ENCODE assay signal across 8 cellular contexts in the genomic region with DNA sequence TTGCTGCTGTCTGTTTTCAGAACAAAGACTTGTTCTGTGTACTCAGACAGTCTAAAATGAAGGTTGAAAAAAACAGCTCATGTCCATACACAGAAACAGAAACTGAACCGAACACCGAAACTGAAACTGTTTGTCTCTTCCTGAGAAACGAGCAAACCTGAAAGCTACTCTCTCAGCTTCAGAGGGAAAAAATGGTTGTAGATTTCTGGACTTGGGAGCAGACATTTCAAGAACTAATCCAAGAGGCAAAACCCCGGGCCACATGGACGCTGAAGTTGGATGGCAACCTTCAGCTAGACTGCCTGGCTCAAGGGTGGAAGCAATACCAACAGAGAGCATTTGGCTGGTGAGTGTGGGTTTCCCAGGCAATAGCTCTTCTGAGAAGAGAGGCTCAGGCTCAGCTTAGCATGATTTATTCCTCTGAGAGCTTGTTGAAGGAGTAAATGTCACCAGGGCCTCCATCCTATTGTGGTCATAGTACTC. TPM values are rescaled to one million over a fixed set of nuclear protein-coding genes. Genes with fewer than 3 reads are reported as not detected.
A peak's percentile ranks its signal among the peaks of the same experiment; 100 is the strongest.
DNase-seq lines count a peak whose midpoint lies in the region; ATAC-seq, FAIRE-seq and TF ChIP-seq lines count a peak whose summit lies in the region.

A gene with protein sequence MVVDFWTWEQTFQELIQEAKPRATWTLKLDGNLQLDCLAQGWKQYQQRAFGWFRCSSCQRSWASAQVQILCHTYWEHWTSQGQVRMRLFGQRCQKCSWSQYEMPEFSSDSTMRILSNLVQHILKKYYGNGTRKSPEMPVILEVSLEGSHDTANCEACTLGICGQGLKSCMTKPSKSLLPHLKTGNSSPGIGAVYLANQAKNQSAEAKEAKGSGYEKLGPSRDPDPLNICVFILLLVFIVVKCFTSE (plus strand): TSS at position 135 of the 483 bp plus-strand sequence. CDS start 57 bp downstream, at position 192.

- no peak for TF ChIP-seq CTCF in GM12878 (IDR thresholded peaks at IDR 0.05 in 2 of 3, conservative IDR thresholded peaks at IDR 0.05 in 1 of 3; ENCODE audit: control insufficient read depth in 2 of 3, extremely low read depth in 1 of 3, insufficient read depth in 1 of 3, low read depth in 3 of 3, low read length in 3 of 3)

- H2AFZ ChIP-seq in GM12878 (ENCODE audit: control insufficient read depth, low read depth, low read length), result peak within 1 kb of the TSS; percentile 99

- RAD21 ChIA-PET in GM12878 (lab: Charles Lee; ENCODE audit: unreplicated experiment), result interaction anchor here (0.6 to 2.2 kb wide), 5 partner anchors 9 to 808 kb away, joined by 3 to 6 read pairs (median 4); no protein-coding TSS in a partner anchor

- intact Hi-C loops in GM12878 (cut with micrococcal nuclease; ENCODE audit: unreplicated experiment), result no loop called here

- H3K9ac ChIP-seq in GM12878 (ENCODE audit: control insufficient read depth, insufficient read depth, low read length), result peak within 1 kb of the TSS; percentile 94

- no peaks in the 10 kb centered on the region for H3K9me3 ChIP-seq in SJSA1 (replicated peaks)
- H3K9me3 ChIP-seq in GM12878 (replicated peaks; ENCODE audit: control insufficient read depth, insufficient read depth, low read length), result no peaks in the 10 kb centered on the region; the same call in 2 of the 3 replicates

- POLR2A ChIA-PET in GM12878 (lab: Charles Lee), result interaction anchor here (0.6 to 1.6 kb wide), 3 partner anchors 12 to 585 kb away, joined by 3 to 6 read pairs (median 3); a partner anchor contains a TSS

- peak; percentile 94 for ATAC-seq in GM18868 (IDR thresholded peaks at IDR 0.05; ENCODE audit: unreplicated experiment)
- peak; percentile 94 for ATAC-seq in HG03064 (IDR thresholded peaks at IDR 0.05; ENCODE audit: low read depth, unreplicated experiment)
- peak; percentile 92 for ATAC-seq in GM12878

- peak within 1 kb of the TSS; percentile 32 for H3K4me3 ChIP-seq in SJSA1
- peak within 1 kb of the TSS; percentile 84 for H3K4me3 ChIP-seq in GM12878

- DNase-seq in AG08395 (ENCODE audit: low spot score) (peak; percentile 46), SJSA1 (ENCODE audit: low read depth in 1 of 2, low spot score in 2 of 2) (peak in 1 of 2 experiments; percentile 65), GM12878 (ENCODE audit: low read depth, low spot score) (peak; percentile 82), kidney tubule cell (ENCODE audit: low spot score) (peak; percentile 71), HTR-8/SVneo (ENCODE audit: insufficient read length, low spot score) (no peak)
- DNase-seq in stimulated activated CD4-positive, alpha-beta T cell treated with anti-CD3 and anti-CD28 coated beads, TNF-alpha, amount 100 ng/mL, for 48 hours (ENCODE audit: low read depth in 3 of 3), result peak; percentile 7 to 34 (median 12)

- H3K4me2 ChIP-seq in GM12878 (ENCODE audit: control insufficient read depth, insufficient read depth), result peak within 1 kb of the TSS; percentile 96

- H3K27me3 ChIP-seq in SJSA1 (replicated peaks), result no peaks in the 10 kb centered on the region
- no peaks in the 10 kb centered on the region for H3K27me3 ChIP-seq in GM12878 (replicated peaks in 1 of 2; ENCODE audit: control insufficient read depth in 2 of 2, insufficient read depth in 2 of 2, low read length in 1 of 2)

- SMC1A ChIA-PET in GM12878 (lab: Charles Lee; ENCODE audit: uncharacterized antibody, unreplicated experiment), result interaction anchor here (0.6 to 1.8 kb wide), 10 partner anchors 9 to 311 kb away, joined by 3 to 7 read pairs (median 4); no protein-coding TSS in a partner anchor

- in situ Hi-C loops in GM12878 (cut with MboI), result no loop called here

- no peaks in the 10 kb centered on the region for H4K20me1 ChIP-seq in GM12878 (ENCODE audit: control insufficient read depth, insufficient read depth)

- H3K4me1 ChIP-seq in SJSA1 (replicated peaks), result peaks cover 9% of the 10 kb centered on the region
- H3K4me1 ChIP-seq in GM12878 (ENCODE audit: control insufficient read depth, insufficient read depth, low read length), result peaks cover 6% of the 10 kb centered on the region

- peaks cover 11% of the 10 kb centered on the region for H3K79me2 ChIP-seq in GM12878 (ENCODE audit: control insufficient read depth, insufficient read depth, low read length)

- TF ChIP-seq RAD21 in GM12878 (IDR thresholded peaks at IDR 0.05; ENCODE audit: insufficient read depth, low read depth, low read length), result no peak

- FAIRE-seq in GM12878 (lab: Jason Lieb, UNC) (peak; percentile 91), HTR-8/SVneo (lab: Jason Lieb, UNC) (no peak)

- no peak for TF ChIP-seq EP300 in GM12878 (IDR thresholded peaks at IDR 0.05; ENCODE audit: borderline replicate concordance in 1 of 2, control insufficient read depth in 1 of 2, low read depth in 2 of 2, low read length in 2 of 2)

- H3K27ac ChIP-seq in SJSA1 (peak within 1 kb of the TSS; percentile 73), GM12878 (ENCODE audit: control insufficient read depth, insufficient read depth) (peak within 1 kb of the TSS; percentile 98)

- BruUV-seq in GM12878 (replicated peaks; lab: Mats Ljungman, UMichigan), result no TSS peak

- CTCF ChIA-PET in GM12878 (lab: Yijun Ruan, JAX), result interaction anchor here (0.7 to 3.6 kb wide), 14 partner anchors 9 to 544 kb away, joined by 3 to 20 read pairs (median 3); a partner anchor contains a TSS

- H3K36me3 ChIP-seq in SJSA1, result no peaks in the 10 kb centered on the region
- no peaks in the 10 kb centered on the region; a peak in 1 of 4 replicates for H3K36me3 ChIP-seq in GM12878 (ENCODE audit: control insufficient read depth in 2 of 2, insufficient read depth in 2 of 2, low read length in 1 of 2)

- TF ChIP-seq POLR2A in GM12878 (IDR thresholded peaks at IDR 0.05; ENCODE audit: low read depth, low read length), result peak; percentile 48; the same call in 1 of the 2 replicates

- 0% methylated on average over 5 of the region's 5 CpGs for WGBS in GM12878 (ENCODE audit: insufficient coverage, insufficient replicate concordance, low lambda C conversion rate, missing lambda C conversion rate)

TF ChIP-seq in GM12878, 131 proteins besides CTCF, POLR2A, EP300 and RAD21 (continues in another document):
- TF ChIP-seq CBX3 (IDR thresholded peaks at IDR 0.05; ENCODE audit: borderline replicate concordance, low read depth) (no peak), CEBPB (IDR thresholded peaks at IDR 0.05; ENCODE audit: borderline replicate concordance in 1 of 2, low read depth in 2 of 2, low read length in 2 of 2) (no peak), ESRRA (IDR thresholded peaks at IDR 0.05; ENCODE audit: low read length) (no peak), STAT1 (conservative IDR thresholded peaks at IDR 0.05) (no peak), TARDBP (IDR thresholded peaks at IDR 0.05; ENCODE audit: borderline replicate concordance) (no peak), CHD1 (IDR thresholded peaks at IDR 0.05; ENCODE audit: low read depth, low read length) (no peak)
- TF ChIP-seq, protein P1, sequence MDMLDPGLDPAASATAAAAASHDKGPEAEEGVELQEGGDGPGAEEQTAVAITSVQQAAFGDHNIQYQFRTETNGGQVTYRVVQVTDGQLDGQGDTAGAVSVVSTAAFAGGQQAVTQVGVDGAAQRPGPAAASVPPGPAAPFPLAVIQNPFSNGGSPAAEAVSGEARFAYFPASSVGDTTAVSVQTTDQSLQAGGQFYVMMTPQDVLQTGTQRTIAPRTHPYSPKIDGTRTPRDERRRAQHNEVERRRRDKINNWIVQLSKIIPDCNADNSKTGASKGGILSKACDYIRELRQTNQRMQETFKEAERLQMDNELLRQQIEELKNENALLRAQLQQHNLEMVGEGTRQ (IDR thresholded peaks at IDR 0.05; ENCODE audit: borderline replicate concordance, low read depth, low read length), result no peak
- TF ChIP-seq, protein P2, sequence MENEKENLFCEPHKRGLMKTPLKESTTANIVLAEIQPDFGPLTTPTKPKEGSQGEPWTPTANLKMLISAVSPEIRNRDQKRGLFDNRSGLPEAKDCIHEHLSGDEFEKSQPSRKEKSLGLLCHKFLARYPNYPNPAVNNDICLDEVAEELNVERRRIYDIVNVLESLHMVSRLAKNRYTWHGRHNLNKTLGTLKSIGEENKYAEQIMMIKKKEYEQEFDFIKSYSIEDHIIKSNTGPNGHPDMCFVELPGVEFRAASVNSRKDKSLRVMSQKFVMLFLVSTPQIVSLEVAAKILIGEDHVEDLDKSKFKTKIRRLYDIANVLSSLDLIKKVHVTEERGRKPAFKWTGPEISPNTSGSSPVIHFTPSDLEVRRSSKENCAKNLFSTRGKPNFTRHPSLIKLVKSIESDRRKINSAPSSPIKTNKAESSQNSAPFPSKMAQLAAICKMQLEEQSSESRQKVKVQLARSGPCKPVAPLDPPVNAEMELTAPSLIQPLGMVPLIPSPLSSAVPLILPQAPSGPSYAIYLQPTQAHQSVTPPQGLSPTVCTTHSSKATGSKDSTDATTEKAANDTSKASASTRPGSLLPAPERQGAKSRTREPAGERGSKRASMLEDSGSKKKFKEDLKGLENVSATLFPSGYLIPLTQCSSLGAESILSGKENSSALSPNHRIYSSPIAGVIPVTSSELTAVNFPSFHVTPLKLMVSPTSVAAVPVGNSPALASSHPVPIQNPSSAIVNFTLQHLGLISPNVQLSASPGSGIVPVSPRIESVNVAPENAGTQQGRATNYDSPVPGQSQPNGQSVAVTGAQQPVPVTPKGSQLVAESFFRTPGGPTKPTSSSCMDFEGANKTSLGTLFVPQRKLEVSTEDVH (IDR thresholded peaks at IDR 0.05; ENCODE audit: low read depth, partially characterized antibody), result no peak

RNA-seq across cellular contexts. Expression of the gene that starts here (rescaled TPM):
- 2.2 and 3.1 TPM in 2 replicates for total RNA-seq in SJSA1 (2014; rRNA removed; shearing (Covaris generic))
- 5.0 and 5.8 TPM in 2 replicates for total RNA-seq in GM12878 (2013; cell fraction: nucleolus; rRNA removed)
- total RNA-seq in GM12878 (2014; rRNA removed), result 3.8 and 4.6 TPM in 2 replicates
- 4.3 and 4.9 TPM in 2 replicates for total RNA-seq in GM12878 (2014; rRNA removed; fragmentation: Illumina TruSeq; extraction: Trizol)
- 2.8 and 3.4 TPM in 2 replicates for total RNA-seq in GM12878 (2021)
- 4.6 TPM for polyA plus RNA-seq in GM12878 (2011; ENCODE audit: low read depth)
- polyA plus RNA-seq in GM12878 (2011; rRNA removed), result 4.3 and 5.1 TPM in 2 replicates
- 3.1 and 4.9 TPM in 2 replicates for polyA plus RNA-seq in GM12878 (2011; cell fraction: cytosol; rRNA removed)
- polyA plus RNA-seq in GM12878 (2011; cell fraction: nucleus; rRNA removed), result 4.0 and 4.8 TPM in 2 replicates
- polyA plus RNA-seq in GM12878 (2012), result 3.9 and 4.4 TPM in 2 replicates
- 4.0 and 4.1 TPM in 2 replicates for polyA plus RNA-seq in GM12878 (2014; fragmentation: Illumina TruSeq; extraction: Trizol)
- 1 to 10 TPM; 5.5 to 6.5 TPM for polyA plus RNA-seq in GM12878 (2014; fragmentation: Nextera tagmentation; extraction: Ambion mirVana)
- polyA plus RNA-seq in GM12878 (2014; rRNA removed), result 2.3 and 2.4 TPM in 2 replicates
- 1 to 10 TPM; 2.2 to 3.9 TPM for polyA plus RNA-seq in GM12878 (2016; fragmentation: Nextera tagmentation; extraction: Ambion mirVana)
- 3.4 and 4.5 TPM in 2 replicates for polyA minus RNA-seq in GM12878 (2011; rRNA and poly(A)+ RNA removed)
- 1.1 and 1.4 TPM in 2 replicates for polyA minus RNA-seq in GM12878 (2011; cell fraction: cytosol; rRNA and poly(A)+ RNA removed)
- 5.3 and 6.0 TPM in 2 replicates for polyA minus RNA-seq in GM12878 (2011; cell fraction: nucleus; rRNA and poly(A)+ RNA removed)
